34 cellular contexts compared by ENCODE assay signal in the genomic region with DNA sequence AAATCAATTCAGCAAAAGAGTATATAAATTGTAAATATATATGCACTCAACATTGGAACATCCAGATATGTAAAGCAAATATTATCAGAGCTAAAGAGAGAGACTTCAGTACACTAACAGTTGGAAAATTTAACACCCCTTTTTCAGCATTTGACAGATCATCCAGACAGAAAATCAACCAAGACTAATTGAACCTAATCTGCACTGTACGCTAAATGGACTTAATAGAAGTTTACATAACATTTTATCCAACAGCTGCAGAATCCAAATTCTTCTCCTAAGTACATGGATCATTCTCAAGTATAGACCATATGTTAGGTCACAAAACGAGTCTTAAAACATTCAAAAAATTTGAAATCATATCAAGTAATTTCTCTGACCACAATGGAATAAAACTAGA.
"Had no signal": no experiment of that assay in that cellular context is flagged by ENCODE, and none has a peak within 500 bp of the region (broad histone marks: within the 10 kb centered on the region; RNA-seq: fewer than 3 reads in every experiment).

No MANE protein-coding gene starts in this region.

- DNase-seq: Karpas-422, Kasumi-1, KBM-7, KG1, MG63, MM.1S, MV-4-11, NCI-H1048, NCI-H1092, NCI-H1092 treated with DMSO at 0.1 percent for 48 hours, NCI-H1105, NCI-H1105 treated with DMSO at 0.1 percent for 48 hours, NCI-H1417 treated with DMSO at 0.1 percent for 48 hours, NCI-H1436, NCI-H1436 treated with DMSO at 0.1 percent for 48 hours, NCI-H146, NCI-H1694, NCI-H1694 treated with DMSO at 0.1 percent for 48 hours, NCI-H187, NCI-H187 treated with DMSO at 0.1 percent for 48 hours, NCI-H1930, NCI-H2029, NCI-H2029 treated with DMSO at 0.1 percent for 48 hours, NCI-H2081, NCI-H2081 treated with DMSO at 0.1 percent for 48 hours, NCI-H2107, NCI-H2171, NCI-H2171 treated with DMSO at 0.1 percent for 48 hours, NCI-H2227 treated with DMSO at 0.1 percent for 48 hours, NCI-H226, NCI-H345, NCI-H446, NCI-H446 treated with DMSO at 0.1 percent for 48 hours had no signal

- H3K9ac ChIP-seq: KMS-11 had no signal

- H3K27me3 ChIP-seq: MG63 had no signal

- H3K36me3 ChIP-seq: MG63 had no signal

- H3K27ac ChIP-seq: KMS-11 had no signal

- H3K4me3 ChIP-seq: MG63 had no signal

- H3K9me3 ChIP-seq: MG63 had no signal

- H3K4me2 ChIP-seq: KMS-11 had no signal
